Comparison of ENCODE assay signal across 1 cellular context in the genomic region with DNA sequence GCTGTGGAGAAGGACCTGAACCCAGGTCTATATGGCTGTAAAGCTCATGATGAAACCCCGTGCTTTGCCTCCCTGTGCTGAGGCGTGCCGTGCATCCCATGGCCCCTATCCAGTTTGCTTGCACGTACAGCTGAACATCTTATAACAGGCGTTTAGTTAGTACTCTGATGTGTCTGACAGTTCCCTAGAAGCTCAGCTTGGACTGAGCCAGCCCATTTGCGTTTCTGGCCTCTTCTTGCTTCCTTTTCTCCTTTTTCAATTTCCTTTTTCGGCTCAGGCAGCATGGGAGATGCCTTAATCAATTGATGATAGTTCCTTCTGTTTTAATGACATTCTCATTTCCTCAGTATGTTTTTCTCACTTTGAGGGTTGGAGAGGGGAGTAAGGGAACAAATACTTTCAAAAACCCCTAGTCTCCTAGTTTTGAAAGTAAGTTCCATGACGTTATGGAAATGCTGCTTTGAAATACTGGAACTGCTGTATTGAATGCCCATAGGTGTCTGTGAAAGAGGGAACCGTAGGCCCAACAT.
TF ChIP-seq lines count a peak whose summit lies in the region.

No MANE protein-coding gene starts in this region.

TF ChIP-seq in IMR-90, 13 proteins besides CTCF, POLR2A, EP300 and RAD21:
- TF ChIP-seq, protein P1, sequence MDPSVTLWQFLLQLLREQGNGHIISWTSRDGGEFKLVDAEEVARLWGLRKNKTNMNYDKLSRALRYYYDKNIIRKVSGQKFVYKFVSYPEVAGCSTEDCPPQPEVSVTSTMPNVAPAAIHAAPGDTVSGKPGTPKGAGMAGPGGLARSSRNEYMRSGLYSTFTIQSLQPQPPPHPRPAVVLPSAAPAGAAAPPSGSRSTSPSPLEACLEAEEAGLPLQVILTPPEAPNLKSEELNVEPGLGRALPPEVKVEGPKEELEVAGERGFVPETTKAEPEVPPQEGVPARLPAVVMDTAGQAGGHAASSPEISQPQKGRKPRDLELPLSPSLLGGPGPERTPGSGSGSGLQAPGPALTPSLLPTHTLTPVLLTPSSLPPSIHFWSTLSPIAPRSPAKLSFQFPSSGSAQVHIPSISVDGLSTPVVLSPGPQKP (IDR thresholded peaks at IDR 0.05; ENCODE audit: borderline replicate concordance, low read depth, low read length) = no peak
- TF ChIP-seq SMC3 (IDR thresholded peaks at IDR 0.05; ENCODE audit: low read depth, low read length) (no peak), RCOR1 (IDR thresholded peaks at IDR 0.05; ENCODE audit: insufficient replicate concordance, low read length) (no peak), MXI1 (IDR thresholded peaks at IDR 0.05; ENCODE audit: borderline replicate concordance, low read depth, low read length) (no peak), BHLHE40 (IDR thresholded peaks at IDR 0.05; ENCODE audit: low read depth, low read length) (no peak), RFX5 (IDR thresholded peaks at IDR 0.05; ENCODE audit: low read depth, low read length) (no peak), MAFK (IDR thresholded peaks at IDR 0.05; ENCODE audit: low read depth, low read length) (no peak), NFE2L2 (IDR thresholded peaks at IDR 0.05; ENCODE audit: low read depth, low read length) (no peak), MAZ (IDR thresholded peaks at IDR 0.05; ENCODE audit: borderline replicate concordance, low read depth, low read length) (no peak), FOS (IDR thresholded peaks at IDR 0.05; ENCODE audit: low read depth, low read length) (no peak), CEBPB (IDR thresholded peaks at IDR 0.05; ENCODE audit: low read depth, low read length) (no peak), CHD1 (IDR thresholded peaks at IDR 0.05; ENCODE audit: low read depth, low read length) (no peak)
- TF ChIP-seq, protein P2, sequence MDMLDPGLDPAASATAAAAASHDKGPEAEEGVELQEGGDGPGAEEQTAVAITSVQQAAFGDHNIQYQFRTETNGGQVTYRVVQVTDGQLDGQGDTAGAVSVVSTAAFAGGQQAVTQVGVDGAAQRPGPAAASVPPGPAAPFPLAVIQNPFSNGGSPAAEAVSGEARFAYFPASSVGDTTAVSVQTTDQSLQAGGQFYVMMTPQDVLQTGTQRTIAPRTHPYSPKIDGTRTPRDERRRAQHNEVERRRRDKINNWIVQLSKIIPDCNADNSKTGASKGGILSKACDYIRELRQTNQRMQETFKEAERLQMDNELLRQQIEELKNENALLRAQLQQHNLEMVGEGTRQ (IDR thresholded peaks at IDR 0.05; ENCODE audit: low read depth, low read length) = no peak
